In the genomic region with DNA sequence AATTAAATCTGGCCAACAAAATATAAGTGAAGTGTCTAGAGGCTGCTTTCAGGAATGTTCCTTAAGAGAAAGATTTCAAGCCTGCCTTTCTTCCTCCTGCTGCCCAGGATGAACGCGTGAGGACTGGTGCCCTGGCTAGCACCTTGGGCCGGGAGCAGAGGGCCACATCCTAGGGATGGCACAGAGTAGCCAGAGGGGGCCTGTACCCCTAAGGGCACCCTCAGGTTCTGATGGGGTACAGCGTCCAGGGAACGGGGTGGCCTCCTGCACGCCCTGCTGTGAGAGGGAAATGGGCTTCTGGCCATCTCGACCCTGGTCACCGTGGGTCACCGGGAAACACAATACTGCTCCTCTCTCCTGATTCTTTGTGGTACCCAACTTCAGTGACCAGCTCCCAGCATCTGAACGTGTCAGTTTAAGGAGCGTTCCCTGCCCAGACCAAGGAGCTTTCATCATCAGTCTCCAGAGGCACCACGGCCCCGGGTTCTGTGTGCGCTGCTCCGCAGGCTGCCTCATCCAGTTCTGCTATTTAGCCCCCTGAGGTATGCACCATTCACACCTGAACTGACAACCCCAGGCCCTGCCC, we compare ENCODE assay signal across 1 cellular context.
TF ChIP-seq lines count a peak whose summit lies in the region.

No MANE protein-coding gene starts in this region.

TF ChIP-seq in IMR-90, 13 proteins besides CTCF, POLR2A, EP300 and RAD21:
- TF ChIP-seq RFX5 (IDR thresholded peaks at IDR 0.05; ENCODE audit: low read depth, low read length) (no peak), FOS (IDR thresholded peaks at IDR 0.05; ENCODE audit: low read depth, low read length) (no peak), NFE2L2 (IDR thresholded peaks at IDR 0.05; ENCODE audit: low read depth, low read length) (no peak), RCOR1 (IDR thresholded peaks at IDR 0.05; ENCODE audit: insufficient replicate concordance, low read length) (no peak), CHD1 (IDR thresholded peaks at IDR 0.05; ENCODE audit: low read depth, low read length) (no peak), CEBPB (IDR thresholded peaks at IDR 0.05; ENCODE audit: low read depth, low read length) (no peak), MXI1 (IDR thresholded peaks at IDR 0.05; ENCODE audit: borderline replicate concordance, low read depth, low read length) (no peak)
- TF ChIP-seq, protein P1, sequence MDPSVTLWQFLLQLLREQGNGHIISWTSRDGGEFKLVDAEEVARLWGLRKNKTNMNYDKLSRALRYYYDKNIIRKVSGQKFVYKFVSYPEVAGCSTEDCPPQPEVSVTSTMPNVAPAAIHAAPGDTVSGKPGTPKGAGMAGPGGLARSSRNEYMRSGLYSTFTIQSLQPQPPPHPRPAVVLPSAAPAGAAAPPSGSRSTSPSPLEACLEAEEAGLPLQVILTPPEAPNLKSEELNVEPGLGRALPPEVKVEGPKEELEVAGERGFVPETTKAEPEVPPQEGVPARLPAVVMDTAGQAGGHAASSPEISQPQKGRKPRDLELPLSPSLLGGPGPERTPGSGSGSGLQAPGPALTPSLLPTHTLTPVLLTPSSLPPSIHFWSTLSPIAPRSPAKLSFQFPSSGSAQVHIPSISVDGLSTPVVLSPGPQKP (IDR thresholded peaks at IDR 0.05; ENCODE audit: borderline replicate concordance, low read depth, low read length): no peak
